Comparison of ENCODE assay signal across 8 cellular contexts in genomic region chr17:1716912-1717695, GRCh38. TPM values are rescaled to one million over a fixed set of nuclear protein-coding genes. Genes with fewer than 3 reads are reported as not detected.
A peak's percentile ranks its signal among the peaks of the same experiment; 100 is the strongest.
DNase-seq lines count a peak whose midpoint lies in the region; ATAC-seq lines count a peak whose summit lies in the region.

No MANE protein-coding gene starts in this region.

- H3K4me1 Mint-ChIP-seq in activated T-helper 17 cell treated with anti-CD3 and anti-CD28 coated beads, Interleukin-2, amount 50 U/mL, for 72 hours = peaks cover 5% of the 10 kb centered on the region
- peaks cover 12 to 43% (median 32%) of the 10 kb centered on the region in 4 donors for H3K4me1 Mint-ChIP-seq in naive thymus-derived CD8-positive, alpha-beta T cell
- H3K4me1 Mint-ChIP-seq in stimulated activated naive B cell treated with anti-CD40 and anti-IgM and Interleukin-4, amounts not matched to agents 10 μg/mL and 1 μg/mL and 100 μg/mL, for 72 hours = peaks cover 20 to 49% of the 10 kb centered on the region in 2 donors

- peak overlapping the region; percentile 94 for H3K4me3 Mint-ChIP-seq in activated T-helper 17 cell treated with anti-CD3 and anti-CD28 coated beads, Interleukin-2, amount 50 U/mL, for 72 hours
- peak overlapping the region; percentile 83 to 96 (median 94) for H3K4me3 Mint-ChIP-seq in naive thymus-derived CD8-positive, alpha-beta T cell
- peak overlapping the region; percentile 97 to 99 for H3K4me3 Mint-ChIP-seq in stimulated activated naive B cell treated with anti-CD40 and anti-IgM and Interleukin-4, amounts not matched to agents 10 μg/mL and 1 μg/mL and 100 μg/mL, for 72 hours

- no peaks in the 10 kb centered on the region for H3K9me3 Mint-ChIP-seq in activated T-helper 17 cell treated with anti-CD3 and anti-CD28 coated beads, Interleukin-2, amount 50 U/mL, for 72 hours
- no peaks in the 10 kb centered on the region for H3K9me3 Mint-ChIP-seq in naive thymus-derived CD8-positive, alpha-beta T cell
- no peaks in the 10 kb centered on the region for H3K9me3 Mint-ChIP-seq in stimulated activated naive B cell treated with anti-CD40 and anti-IgM and Interleukin-4, amounts not matched to agents 10 μg/mL and 1 μg/mL and 100 μg/mL, for 72 hours

- H3K27ac Mint-ChIP-seq in activated T-helper 17 cell treated with anti-CD3 and anti-CD28 coated beads, Interleukin-2, amount 50 U/mL, for 72 hours = peak overlapping the region; percentile 98
- peak overlapping the region; percentile 90 to 96 (median 94) for H3K27ac Mint-ChIP-seq in naive thymus-derived CD8-positive, alpha-beta T cell
- peak overlapping the region; percentile 98 for H3K27ac Mint-ChIP-seq in stimulated activated naive B cell treated with anti-CD40 and anti-IgM and Interleukin-4, amounts not matched to agents 10 μg/mL and 1 μg/mL and 100 μg/mL, for 72 hours

- POLR2A ChIA-PET in naive thymus-derived CD8-positive, alpha-beta T cell (lab: Charles Lee) = interaction anchor here (0.9 to 3.2 kb wide), 22 partner anchors 7 to 550 kb away, joined by 3 to 19 read pairs (median 5); partner anchors contain the start of genes DPH1, PRPF8, RILP and RPA1

- peaks cover 16% of the 10 kb centered on the region for H3K36me3 Mint-ChIP-seq in activated T-helper 17 cell treated with anti-CD3 and anti-CD28 coated beads, Interleukin-2, amount 50 U/mL, for 72 hours (ENCODE audit: low read depth)
- no peaks in the 10 kb centered on the region for H3K36me3 Mint-ChIP-seq in naive thymus-derived CD8-positive, alpha-beta T cell
- H3K36me3 Mint-ChIP-seq in stimulated activated naive B cell treated with anti-CD40 and anti-IgM and Interleukin-4, amounts not matched to agents 10 μg/mL and 1 μg/mL and 100 μg/mL, for 72 hours = peaks cover 24 to 29% of the 10 kb centered on the region in 2 donors

- DNase-seq in DMS79 treated with DMSO at 0.1 percent for 48 hours (lab: John Stamatoyannopoulos, UW) (peak; percentile 89), LHCN-M2 (ENCODE audit: low read depth) (peak; percentile 100), RPMI8226 (peak; percentile 95), fibroblast of peridontal ligament (ENCODE audit: extremely low read depth) (peak; percentile 99)
- peak; percentile 39 to 83 (median 72) for DNase-seq in naive thymus-derived CD8-positive, alpha-beta T cell
- peak; percentile 93 for DNase-seq in stimulated activated naive B cell treated with anti-CD40 and anti-IgM and Interleukin-4, amounts not matched to agents 10 μg/mL and 1 μg/mL and 100 μg/mL, for 72 hours

- no peaks in the 10 kb centered on the region for H3K27me3 Mint-ChIP-seq in activated T-helper 17 cell treated with anti-CD3 and anti-CD28 coated beads, Interleukin-2, amount 50 U/mL, for 72 hours
- H3K27me3 Mint-ChIP-seq in naive thymus-derived CD8-positive, alpha-beta T cell = peaks cover 0 to 14% (median 7%) of the 10 kb centered on the region in 5 donors
- peaks cover 26 to 30% of the 10 kb centered on the region in 2 donors for H3K27me3 Mint-ChIP-seq in stimulated activated naive B cell treated with anti-CD40 and anti-IgM and Interleukin-4, amounts not matched to agents 10 μg/mL and 1 μg/mL and 100 μg/mL, for 72 hours

- ATAC-seq in GM21825 (IDR thresholded peaks at IDR 0.05; ENCODE audit: unreplicated experiment) = peak; percentile 38
- ATAC-seq in activated T-helper 17 cell treated with anti-CD3 and anti-CD28 coated beads, Interleukin-2, amount 50 U/mL, for 72 hours (replicated peaks) = peak; percentile 76
- peak; percentile 22 to 40 for ATAC-seq in naive thymus-derived CD8-positive, alpha-beta T cell
- peak; percentile 75 for ATAC-seq in stimulated activated naive B cell treated with anti-CD40 and anti-IgM and Interleukin-4, amounts not matched to agents 10 μg/mL and 1 μg/mL and 100 μg/mL, for 72 hours (replicated peaks)

RNA-seq across cellular contexts. Expression of gene TLCD2, which starts 6.9 kb away (rescaled TPM):
- total RNA-seq in LHCN-M2 (2014; rRNA removed) = 0.77 and 1.1 TPM in 2 replicates
- polyA plus RNA-seq in LHCN-M2 (2012) = 2.4 TPM
- 1 to 10 TPM in 1 of 2 donors, under 1 TPM in 1; 0.26 to 1.1 TPM for total RNA-seq in activated T-helper 17 cell treated with anti-CD3 and anti-CD28 coated beads, Interleukin-2, amount 50 U/mL, for 72 hours
- total RNA-seq in naive thymus-derived CD8-positive, alpha-beta T cell = not detected
- not detected for polyA plus RNA-seq in naive thymus-derived CD8-positive, alpha-beta T cell

RNA-seq across cellular contexts. Expression of gene WDR81, which starts 7.4 kb away (rescaled TPM):
- 48.6 and 56.7 TPM in 2 replicates for total RNA-seq in LHCN-M2 (2014; rRNA removed)
- 20.6 TPM for polyA plus RNA-seq in LHCN-M2 (2012)
- total RNA-seq in activated T-helper 17 cell treated with anti-CD3 and anti-CD28 coated beads, Interleukin-2, amount 50 U/mL, for 72 hours = 10 to 100 TPM; 13.2 to 20.2 TPM
- total RNA-seq in naive thymus-derived CD8-positive, alpha-beta T cell = 10 to 100 TPM; 48.2 to 50.7 TPM
- polyA plus RNA-seq in naive thymus-derived CD8-positive, alpha-beta T cell = 10 to 100 TPM in 1 of 3 donors, 1 to 10 TPM in 2; 6.8 to 20.6 (median 9.2) TPM

RNA-seq across cellular contexts. Expression of gene SERPINF2, which starts 25.6 kb away (rescaled TPM):
- total RNA-seq in LHCN-M2 (2014; rRNA removed) = 0.13 and 0.40 TPM in 2 replicates
- 0.22 TPM for polyA plus RNA-seq in LHCN-M2 (2012)
- under 1 TPM; 0.45 to 0.85 TPM for total RNA-seq in activated T-helper 17 cell treated with anti-CD3 and anti-CD28 coated beads, Interleukin-2, amount 50 U/mL, for 72 hours
- 1 to 10 TPM in 1 of 2 experiments, under 1 TPM in 1; 0.85 to 1.5 TPM for total RNA-seq in naive thymus-derived CD8-positive, alpha-beta T cell
- under 1 TPM in 2 of 3 donors, not detected in 1; 0.10 to 0.25 TPM for polyA plus RNA-seq in naive thymus-derived CD8-positive, alpha-beta T cell

RNA-seq across cellular contexts. Expression of gene PRPF8, which starts 32.4 kb away (rescaled TPM):
- total RNA-seq in LHCN-M2 (2014; rRNA removed) = 82.9 and 108 TPM in 2 replicates
- 163 TPM for polyA plus RNA-seq in LHCN-M2 (2012)
- total RNA-seq in activated T-helper 17 cell treated with anti-CD3 and anti-CD28 coated beads, Interleukin-2, amount 50 U/mL, for 72 hours = 100 to 1,000 TPM; 353 to 426 TPM
- total RNA-seq in naive thymus-derived CD8-positive, alpha-beta T cell = 100 to 1,000 TPM; 523 to 532 TPM
- 100 to 1,000 TPM; 133 to 227 (median 176) TPM for polyA plus RNA-seq in naive thymus-derived CD8-positive, alpha-beta T cell

RNA-seq across cellular contexts. Expression of gene SERPINF1, which starts 44.8 kb away (rescaled TPM):
- total RNA-seq in LHCN-M2 (2014; rRNA removed) = 424 and 815 TPM in 2 replicates
- 67.8 TPM for polyA plus RNA-seq in LHCN-M2 (2012)
- not detected for total RNA-seq in activated T-helper 17 cell treated with anti-CD3 and anti-CD28 coated beads, Interleukin-2, amount 50 U/mL, for 72 hours
- 10 to 100 TPM; 12.4 to 13.9 TPM for total RNA-seq in naive thymus-derived CD8-positive, alpha-beta T cell
- polyA plus RNA-seq in naive thymus-derived CD8-positive, alpha-beta T cell = 10 to 100 TPM in 2 of 3 donors, 1 to 10 TPM in 1; 8.0 to 32.4 (median 21.7) TPM

Comparison
In these comparisons a context has a peak if more than half of its experiments do, and no peak if none do; other contexts are left out.
1. Peak in every context shown above with its lines: DNase-seq and ATAC-seq.